In the genomic region with DNA sequence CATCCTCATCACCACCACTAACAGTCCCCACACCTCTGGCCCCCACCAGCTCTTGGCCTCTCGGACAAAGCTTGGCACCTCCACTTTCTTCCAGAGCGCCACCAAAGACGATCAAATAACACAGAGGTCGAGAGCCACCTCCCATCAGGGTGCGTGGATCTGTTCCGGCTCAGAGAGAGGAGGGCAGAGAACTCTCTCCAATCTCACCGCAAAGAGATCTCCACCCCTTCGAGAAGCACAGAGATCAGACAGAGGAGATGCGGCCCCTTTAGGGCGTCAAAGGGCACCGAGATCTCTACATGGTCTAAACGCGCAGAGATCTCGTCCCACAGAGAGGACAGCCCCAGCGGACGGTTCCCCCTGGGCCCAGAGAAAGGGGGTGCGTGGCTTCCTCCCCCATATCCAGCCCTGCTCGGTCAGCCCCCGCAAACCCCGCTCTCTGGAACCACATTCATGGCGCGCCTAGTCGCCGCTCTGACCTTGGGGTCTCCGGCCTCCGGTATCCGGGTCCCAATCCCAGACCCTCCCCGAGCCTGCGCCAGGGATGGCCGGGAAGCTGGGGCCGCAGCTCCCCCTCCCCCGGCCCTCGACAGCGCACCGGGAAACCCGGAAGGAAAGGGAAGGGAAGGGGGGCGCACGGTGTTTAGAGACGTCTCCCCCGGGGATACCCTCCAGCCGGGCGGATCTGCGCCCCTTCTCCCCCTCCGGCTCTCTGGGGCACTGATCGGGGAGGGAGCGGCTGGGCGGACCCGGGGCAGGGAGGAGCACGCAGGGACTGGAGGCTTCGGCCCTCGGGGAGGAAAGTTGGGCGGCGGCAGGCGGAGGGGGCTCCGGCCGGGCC, we compare ENCODE assay signal across 8 cellular contexts. TPM values are rescaled to one million over a fixed set of nuclear protein-coding genes. Genes with fewer than 3 reads are reported as not detected.
DNase-seq lines count a peak whose midpoint lies in the region; ATAC-seq and TF ChIP-seq lines count a peak whose summit lies in the region.

No MANE protein-coding gene starts in this region.

- H3K9me3 ChIP-seq in NT2/D1 (ENCODE audit: insufficient read depth, low read length): peaks cover 12% of the 10 kb centered on the region; the same call in 1 of the 2 replicates

- H3K9ac ChIP-seq in NT2/D1 (ENCODE audit: insufficient read length, low read depth): peak overlapping the region; percentile 79

- no peak for TF ChIP-seq CTCF in fibroblast of the aortic adventitia (IDR thresholded peaks at IDR 0.05; ENCODE audit: insufficient read depth, low read length)
- no peak for TF ChIP-seq CTCF in retinal pigment epithelial cell (conservative IDR thresholded peaks at IDR 0.05; ENCODE audit: low read depth, low read length)

- peak overlapping the region; percentile 67 for H3K4me3 ChIP-seq in NT2/D1 (ENCODE audit: insufficient read length, low read depth)
- peak overlapping the region; percentile 59 for H3K4me3 ChIP-seq in fibroblast of the aortic adventitia (ENCODE audit: low read depth, low read length)
- peak overlapping the region; percentile 66 for H3K4me3 ChIP-seq in retinal pigment epithelial cell (ENCODE audit: low read length)

- H3K27me3 ChIP-seq in NT2/D1 (ENCODE audit: insufficient read depth, insufficient read length): peaks cover 60% of the 10 kb centered on the region

- peak; percentile 12 for ATAC-seq in GM18867 (IDR thresholded peaks at IDR 0.05; ENCODE audit: unreplicated experiment)
- no peak for ATAC-seq in GM18511 (IDR thresholded peaks at IDR 0.05; ENCODE audit: unreplicated experiment)

- peaks cover 10% of the 10 kb centered on the region for H3K4me1 ChIP-seq in NT2/D1 (ENCODE audit: insufficient read depth, insufficient read length)

- H3K36me3 ChIP-seq in NT2/D1 (ENCODE audit: insufficient read depth, insufficient read length, low read length): no peaks in the 10 kb centered on the region

- DNase-seq in NT2/D1 (ENCODE audit: low read depth, low spot score) (no peak), fibroblast of the aortic adventitia (ENCODE audit: low read depth) (no peak), retinal pigment epithelial cell (ENCODE audit: low read depth) (no peak), SW480 (ENCODE audit: low spot score) (no peak), NCI-H187 treated with DMSO at 0.1 percent for 48 hours (lab: John Stamatoyannopoulos, UW) (no peak), NOMO-1 treated with dmso at 0.1 percent for 144 hours (lab: John Stamatoyannopoulos, UW; ENCODE audit: unreplicated experiment) (no peak)

RNA-seq across cellular contexts. Expression of a gene that starts 0.6 kb away (rescaled TPM):
- 0.08 and 0.99 TPM in 2 replicates for total RNA-seq in fibroblast of the aortic adventitia (ENCODE audit: low replicate concordance)
